In the genomic region with DNA sequence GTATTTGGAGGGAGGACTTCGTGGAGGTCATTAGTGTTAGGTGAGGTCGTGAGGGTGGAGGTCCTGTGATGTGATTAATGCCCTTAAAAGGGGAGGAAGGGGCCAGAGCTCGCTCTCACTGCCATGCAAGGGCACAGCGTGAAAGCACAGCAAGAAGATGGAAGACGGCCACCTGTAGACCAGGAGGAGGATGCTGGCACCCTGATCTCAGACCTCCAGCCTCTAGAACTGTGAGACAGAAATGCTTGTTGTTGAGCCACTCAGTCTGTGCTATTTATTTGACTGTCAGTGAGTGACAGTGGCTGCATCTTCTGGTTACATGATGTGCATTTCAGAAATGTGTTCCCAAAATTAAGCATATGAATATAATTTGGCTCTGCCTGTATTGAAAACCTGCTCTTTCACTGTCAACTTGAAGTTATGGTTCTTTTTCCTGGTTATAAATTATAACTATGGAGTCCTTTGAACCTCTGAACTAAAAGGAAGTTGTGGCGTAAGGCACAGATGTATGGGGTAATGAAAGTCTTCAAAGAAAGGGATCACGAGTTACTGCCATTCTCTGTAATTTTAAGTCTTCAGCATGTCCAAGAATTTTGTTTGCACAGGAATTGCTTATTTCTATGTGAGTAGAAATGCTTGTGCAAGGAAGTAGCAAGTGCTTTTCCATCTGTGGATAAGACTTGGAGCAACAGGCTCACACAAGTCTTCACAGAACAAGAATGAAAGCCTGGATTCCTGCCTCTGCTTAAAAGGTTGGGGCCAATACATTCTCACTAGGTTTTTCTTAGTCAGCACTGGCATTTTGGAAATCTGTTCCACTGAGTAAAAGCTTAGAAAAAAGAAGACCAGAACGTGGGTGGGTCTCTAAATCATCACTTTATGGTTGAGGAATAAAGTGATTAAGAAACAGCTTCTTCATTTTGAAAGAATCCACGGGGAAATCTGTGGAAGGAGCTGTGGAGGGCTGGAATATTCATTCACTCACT, we compare ENCODE assay signal across 15 cellular contexts. TPM values are rescaled to one million over a fixed set of nuclear protein-coding genes. Genes with fewer than 3 reads are reported as not detected.
DNase-seq lines count a peak whose midpoint lies in the region; ATAC-seq, FAIRE-seq and TF ChIP-seq lines count a peak whose summit lies in the region.
"Had no signal": no experiment of that assay in that cellular context is flagged by ENCODE, and none has a peak within 500 bp of the region (broad histone marks: within the 10 kb centered on the region; RNA-seq: fewer than 3 reads in every experiment).

No MANE protein-coding gene starts in this region.

- no peak overlapping the region for H2BK15ac ChIP-seq in mesenchymal stem cell (ENCODE audit: low read depth, poor library complexity, severe bottlenecking)

- WGBS in mesenchymal stem cell = 58% methylated on average over 8 of the region's 9 CpGs
- WGBS in gastroesophageal sphincter (ENCODE audit: low coverage in 1 of 2), 2 donors = 36 to 38% methylated on average over 6 to 8 of the region's 9 CpGs

- no peak overlapping the region for H2AK5ac ChIP-seq in mesenchymal stem cell (ENCODE audit: low read length, severe bottlenecking)

- H4K91ac ChIP-seq in mesenchymal stem cell (ENCODE audit: low read length) = no peak overlapping the region

- H3K27me3 Mint-ChIP-seq in astrocyte (ENCODE audit: low read depth, unreplicated experiment) = peaks cover 39% of the 10 kb centered on the region

- H2BK12ac ChIP-seq in mesenchymal stem cell (ENCODE audit: low read length in 2 of 2) = no peak overlapping the region

- H2BK5ac ChIP-seq in mesenchymal stem cell (ENCODE audit: low read depth, low read length, poor library complexity, severe bottlenecking) = no peak overlapping the region

- no peak overlapping the region for H3K23ac ChIP-seq in mesenchymal stem cell (ENCODE audit: low read length in 2 of 2)

- no peak for ATAC-seq in GM19035 (IDR thresholded peaks at IDR 0.05; ENCODE audit: unreplicated experiment)
- ATAC-seq in gastroesophageal sphincter = no peak

- H3K14ac ChIP-seq in mesenchymal stem cell (ENCODE audit: low read length in 2 of 2) = no peak overlapping the region

- H3K9ac ChIP-seq in astrocyte (ENCODE audit: low read length) = no peak overlapping the region
- H3K9ac ChIP-seq in mesenchymal stem cell (ENCODE audit: low read length) = peak overlapping the region; percentile 5

- no peak for FAIRE-seq in astrocyte (lab: Jason Lieb, UNC)

- H3K79me1 ChIP-seq in mesenchymal stem cell (replicated peaks; ENCODE audit: low read length, poor library complexity, severe bottlenecking) = peaks cover 9% of the 10 kb centered on the region

- H3K9me3 ChIP-seq in astrocyte (ENCODE audit: insufficient read depth, low read depth, low read length) = no peaks in the 10 kb centered on the region
- H3K9me3 ChIP-seq in mesenchymal stem cell (ENCODE audit: control insufficient read depth, low read length) = no peaks in the 10 kb centered on the region
- H3K9me3 ChIP-seq in gastroesophageal sphincter = no peaks in the 10 kb centered on the region

- H3K4me2 ChIP-seq in astrocyte (ENCODE audit: low read length) = no peak overlapping the region
- no peak overlapping the region for H3K4me2 ChIP-seq in mesenchymal stem cell (ENCODE audit: low read length, poor library complexity, severe bottlenecking)

- TF ChIP-seq EP300 in gastroesophageal sphincter (IDR thresholded peaks at IDR 0.05) = no peak

- no peak overlapping the region for H4K8ac ChIP-seq in mesenchymal stem cell (ENCODE audit: low read length)

- H3K36me3 Mint-ChIP-seq in astrocyte (ENCODE audit: low read depth, unreplicated experiment) = peaks cover 2% of the 10 kb centered on the region

- H3K36me3 ChIP-seq in astrocyte (ENCODE audit: insufficient read depth, low read length) (no peaks in the 10 kb centered on the region), mesenchymal stem cell (ENCODE audit: control insufficient read depth in 1 of 2, insufficient read depth in 2 of 2, low read depth in 1 of 2, low read length in 2 of 2) (no peaks in the 10 kb centered on the region), gastroesophageal sphincter (no peaks in the 10 kb centered on the region)
- H3K36me3 ChIP-seq: WERI-Rb-1 had no signal

- TF ChIP-seq POLR2A in gastroesophageal sphincter (IDR thresholded peaks at IDR 0.05) = no peak

- DNase-seq in AG10803 (ENCODE audit: low read depth) (peak; percentile 76), Kasumi-1 (lab: John Stamatoyannopoulos, UW) (peak; percentile 31 to 43), astrocyte (ENCODE audit: low read depth) (peak; percentile 54), mesenchymal stem cell (no peak), NCI-H1436 treated with DMSO at 0.1 percent for 48 hours (lab: John Stamatoyannopoulos, UW) (no peak), SW480 (ENCODE audit: low spot score) (no peak)
- DNase-seq: activated naive CD4-positive, alpha-beta T cell treated with anti-CD3 and anti-CD28 coated beads, Interleukin-2, amount 50 U/mL, for 16 hours; HCEC 1CT; left ventricle myocardium superior had no signal

- no peak overlapping the region for H3K27ac Mint-ChIP-seq in astrocyte (ENCODE audit: unreplicated experiment)

- no peak overlapping the region for H3K18ac ChIP-seq in mesenchymal stem cell (ENCODE audit: low read depth in 1 of 2, low read length in 2 of 2)

- H3K4me1 Mint-ChIP-seq in astrocyte (ENCODE audit: low read depth, unreplicated experiment) = peaks cover 11% of the 10 kb centered on the region

- no peaks in the 10 kb centered on the region for H3K9me3 Mint-ChIP-seq in astrocyte (ENCODE audit: unreplicated experiment)
- H3K9me3 Mint-ChIP-seq: central memory CD8-positive, alpha-beta T cell had no signal

- H3K4me3 ChIP-seq in AG10803 (ENCODE audit: low read length) (no peak overlapping the region), astrocyte (ENCODE audit: insufficient read depth, low read depth, low read length) (no peak overlapping the region), mesenchymal stem cell (ENCODE audit: insufficient read depth in 1 of 2, low read depth in 1 of 2, low read length in 2 of 2) (no peak overlapping the region), gastroesophageal sphincter (no peak overlapping the region)
- H3K4me3 ChIP-seq: SK-N-MC had no signal

- H3K4ac ChIP-seq in mesenchymal stem cell (ENCODE audit: low read depth in 1 of 2, low read length in 2 of 2) = no peak overlapping the region

- no peak overlapping the region for H3K4me3 Mint-ChIP-seq in astrocyte (ENCODE audit: unreplicated experiment)
- H3K4me3 Mint-ChIP-seq: central memory CD8-positive, alpha-beta T cell had no signal

- no peaks in the 10 kb centered on the region for H3K79me2 ChIP-seq in astrocyte (ENCODE audit: insufficient read depth, low read length)

- H3K27me3 ChIP-seq in astrocyte (ENCODE audit: insufficient read depth, low read length) (peaks cover 42% of the 10 kb centered on the region), mesenchymal stem cell (ENCODE audit: control insufficient read depth in 1 of 2, insufficient read depth in 1 of 2, low read length in 2 of 2) (peaks cover 14 to 32% of the 10 kb centered on the region in 2 experiments), gastroesophageal sphincter (peaks cover 50% of the 10 kb centered on the region)

- H2AFZ ChIP-seq in astrocyte (ENCODE audit: low read depth, low read length) = no peak overlapping the region
- H2AFZ ChIP-seq in mesenchymal stem cell (ENCODE audit: low read depth, low read length) = no peak overlapping the region

- H2BK120ac ChIP-seq in mesenchymal stem cell (ENCODE audit: low read depth, low read length) = no peak overlapping the region

- no peaks in the 10 kb centered on the region for H3K4me1 ChIP-seq in astrocyte (ENCODE audit: insufficient read depth, low read length)
- no peaks in the 10 kb centered on the region for H3K4me1 ChIP-seq in mesenchymal stem cell (ENCODE audit: control insufficient read depth, insufficient read depth, low read depth, low read length)
- no peaks in the 10 kb centered on the region for H3K4me1 ChIP-seq in gastroesophageal sphincter

- H4K20me1 ChIP-seq in astrocyte (ENCODE audit: insufficient read depth, low read length) = no peaks in the 10 kb centered on the region

- H3K27ac ChIP-seq in astrocyte (ENCODE audit: low read depth, low read length) (no peak overlapping the region), mesenchymal stem cell (ENCODE audit: low read length, poor library complexity, severe bottlenecking) (no peak overlapping the region), gastroesophageal sphincter (no peak overlapping the region)
- H3K27ac ChIP-seq: SK-N-MC, WERI-Rb-1 had no signal

- TF ChIP-seq CTCF in AG10803 (conservative IDR thresholded peaks at IDR 0.05; ENCODE audit: low read length) (no peak), astrocyte (IDR thresholded peaks at IDR 0.05; ENCODE audit: insufficient read depth, low read depth, low read length) (no peak), gastroesophageal sphincter (IDR thresholded peaks at IDR 0.05) (no peak)

RNA-seq across cellular contexts. Expression of gene PPP1R14C, which starts 10.3 kb away (rescaled TPM):
- 3.9 and 6.6 TPM in 2 replicates for total RNA-seq in astrocyte
- polyA plus RNA-seq in mesenchymal stem cell (2013, experiment 1 of 2) = not detected
- not detected for polyA plus RNA-seq in mesenchymal stem cell (2013, experiment 2 of 2)
- total RNA-seq in gastroesophageal sphincter = 1 to 10 TPM in 1 of 4 donors, under 1 TPM in 1, not detected in 2; 0.12 to 1.5 TPM
- polyA plus RNA-seq: AG04450 had no signal

Comparison
In these comparisons a context has a peak if more than half of its experiments do, and no peak if none do; other contexts are left out.
1. DNase-seq: peak in AG10803 (single experiment), Kasumi-1 (2 of 2) and astrocyte (single experiment); none in mesenchymal stem cell (single experiment), NCI-H1436 treated with DMSO at 0.1 percent for 48 hours (single experiment) and SW480 (single experiment).